Comparison of ENCODE assay signal across 14 cellular contexts in genomic region chr1:204591473-204592090, GRCh38.
DNase-seq lines count a peak whose midpoint lies in the region; ATAC-seq and TF ChIP-seq lines count a peak whose summit lies in the region.
"Had no signal": no experiment of that assay in that cellular context is flagged by ENCODE, and none has a peak within 500 bp of the region (broad histone marks: within the 10 kb centered on the region; RNA-seq: fewer than 3 reads in every experiment).

No MANE protein-coding gene starts in this region.

- H3K36me3 ChIP-seq in RWPE2 (ENCODE audit: low read depth), result no peaks in the 10 kb centered on the region
- H3K36me3 ChIP-seq: ascending aorta, neutrophil had no signal

- peaks cover 16% of the 10 kb centered on the region for H3K4me1 ChIP-seq in RWPE2 (ENCODE audit: insufficient read depth, poor library complexity, severe bottlenecking)
- H3K4me1 ChIP-seq: ascending aorta had no signal

- no peaks in the 10 kb centered on the region for H3K9me3 ChIP-seq in RWPE2 (ENCODE audit: severe bottlenecking)
- H3K9me3 ChIP-seq: ascending aorta, neutrophil had no signal

- ATAC-seq in RWPE2 (ENCODE audit: low read depth), result peak; percentile 88
- ATAC-seq in HG02870 (IDR thresholded peaks at IDR 0.05; ENCODE audit: unreplicated experiment), result no peak
- no peak for ATAC-seq in Right ventricle myocardium inferior
- ATAC-seq: effector memory CD8-positive, alpha-beta T cell had no signal

- DNase-seq in GM04504 (ENCODE audit: low read depth) (peak; percentile 23), RWPE2 (ENCODE audit: low spot score) (no peak), fibroblast of peridontal ligament (ENCODE audit: extremely low read depth) (peak; percentile 36), stromal cell of bone marrow (ENCODE audit: low read depth) (peak; percentile 33), Right ventricle myocardium inferior (ENCODE audit: missing footprints) (no peak), NCI-H774 (lab: John Stamatoyannopoulos, UW) (no peak)
- DNase-seq: activated CD4-positive, alpha-beta T cell treated with anti-CD3 and anti-CD28 coated beads, Interleukin-2, amount 50 U/mL, for 1 hour; DMS79; effector memory CD8-positive, alpha-beta T cell; GOT3; hypothalamus had no signal

- intact Hi-C loops in Right ventricle myocardium inferior (cut with DNase I), result no loop called here

- no peak overlapping the region for H3K4me3 ChIP-seq in RWPE2 (ENCODE audit: severe bottlenecking)
- H3K4me3 ChIP-seq: ascending aorta had no signal

- no peaks in the 10 kb centered on the region for H3K27me3 ChIP-seq in RWPE2 (ENCODE audit: insufficient read depth, poor library complexity, severe bottlenecking)
- H3K27me3 ChIP-seq: ascending aorta had no signal

- no peak for TF ChIP-seq CTCF in RWPE2 (IDR thresholded peaks at IDR 0.05; ENCODE audit: poor library complexity, severe bottlenecking)

- H3K27ac ChIP-seq in RWPE2 (ENCODE audit: poor library complexity, severe bottlenecking), result peak overlapping the region; percentile 41
- H3K27ac ChIP-seq: ascending aorta, neutrophil had no signal

Comparison
In these comparisons a context has a peak if more than half of its experiments do, and no peak if none do; other contexts are left out.
1. DNase-seq: peak in GM04504 (single experiment), fibroblast of peridontal ligament (single experiment) and stromal cell of bone marrow (single experiment); none in RWPE2 (single experiment), Right ventricle myocardium inferior (single experiment) and NCI-H774 (single experiment).